In genomic region chr1:37430074-37430985, GRCh38 we compare ENCODE assay signal across 14 cellular contexts.
"Had no signal": no experiment of that assay in that cellular context is flagged by ENCODE, and none has a peak within 500 bp of the region (broad histone marks: within the 10 kb centered on the region; RNA-seq: fewer than 3 reads in every experiment).

No MANE protein-coding gene starts in this region.

- H3K4me1 Mint-ChIP-seq: naive B cell, nephron had no signal

- H3K4me3 Mint-ChIP-seq: naive B cell, nephron had no signal

- H3K27ac Mint-ChIP-seq: nephron had no signal

- DNase-seq: effector CD4-positive, alpha-beta T cell; foreskin melanocyte; head of caudate nucleus; kidney glomerular epithelial cell; mesendoderm; naive B cell; sigmoid colon; stimulated activated CD4-positive, alpha-beta T cell treated with anti-CD3 and anti-CD28 coated beads, Interleukin-2, amount 100 ng/mL, for 24 hours; stimulated activated CD4-positive, alpha-beta T cell treated with anti-CD3 and anti-CD28 coated beads, Interleukin-4, amount 100 ng/mL, for 4 hours; stimulated activated naive CD4-positive, alpha-beta T cell; stomach; substantia nigra; transverse colon had no signal

- H3K36me3 Mint-ChIP-seq: naive B cell had no signal

- H3K9me3 Mint-ChIP-seq: naive B cell, nephron had no signal
